ENCODE assay signal across 8 cellular contexts in genomic region chr1:149848340-149848771, GRCh38. TPM values are rescaled to one million over a fixed set of nuclear protein-coding genes. Genes with fewer than 3 reads are reported as not detected.
DNase-seq lines count a peak whose midpoint lies in the region; ATAC-seq lines count a peak whose summit lies in the region.

No MANE protein-coding gene starts in this region.

- no peak overlapping the region for H2AK5ac ChIP-seq in mesenchymal stem cell (ENCODE audit: low read length, severe bottlenecking)

- peak overlapping the region; percentile 99 for H3K9ac ChIP-seq in HUES6 (ENCODE audit: low read length)
- peak overlapping the region; percentile 0 for H3K9ac ChIP-seq in adipocyte (ENCODE audit: low read length)
- peak overlapping the region; percentile 92 for H3K9ac ChIP-seq in mesenchymal stem cell (ENCODE audit: low read length)

- H3K4me3 Mint-ChIP-seq in CD4-positive, CD25-positive, alpha-beta regulatory T cell: peak overlapping the region; percentile 88 to 96 (median 92)

- H2BK120ac ChIP-seq in mesenchymal stem cell (ENCODE audit: low read depth, low read length): no peak overlapping the region

- no peak overlapping the region for H4K8ac ChIP-seq in mesenchymal stem cell (ENCODE audit: low read length)

- no peak overlapping the region for H2BK15ac ChIP-seq in mesenchymal stem cell (ENCODE audit: low read depth, poor library complexity, severe bottlenecking)

- H3K14ac ChIP-seq in mesenchymal stem cell (ENCODE audit: low read length in 2 of 2): no peak overlapping the region

- H4K91ac ChIP-seq in mesenchymal stem cell (ENCODE audit: low read length): no peak overlapping the region

- H3K4ac ChIP-seq in mesenchymal stem cell (ENCODE audit: low read depth in 1 of 2, low read length in 2 of 2): no peak overlapping the region

- H3K9me3 Mint-ChIP-seq in CD4-positive, CD25-positive, alpha-beta regulatory T cell: peaks cover 0 to 2% (median 0%) of the 10 kb centered on the region in 7 donors

- H3K4me1 Mint-ChIP-seq in CD4-positive, CD25-positive, alpha-beta regulatory T cell: peaks cover 43 to 54% (median 53%) of the 10 kb centered on the region in 4 donors

- no peak overlapping the region for H2BK5ac ChIP-seq in mesenchymal stem cell (ENCODE audit: low read depth, low read length, poor library complexity, severe bottlenecking)

- H3K9me3 ChIP-seq in CD4-positive, CD25-positive, alpha-beta regulatory T cell (ENCODE audit: control insufficient read depth in 2 of 2, low read length in 2 of 2): no peaks in the 10 kb centered on the region
- H3K9me3 ChIP-seq in HUES6 (ENCODE audit: control insufficient read depth, insufficient read depth, low read depth, low read length) (no peaks in the 10 kb centered on the region), adipocyte (ENCODE audit: control insufficient read depth, low read length) (no peaks in the 10 kb centered on the region), mesenchymal stem cell (ENCODE audit: control insufficient read depth, low read length) (no peaks in the 10 kb centered on the region)

- peak overlapping the region; percentile 97 for H3K4me3 ChIP-seq in CD4-positive, CD25-positive, alpha-beta regulatory T cell (ENCODE audit: low read depth, low read length)
- peak overlapping the region; percentile 88 for H3K4me3 ChIP-seq in HUES6 (ENCODE audit: low read depth, low read length)
- H3K4me3 ChIP-seq in adipocyte (ENCODE audit: low read length): no peak overlapping the region
- peak overlapping the region in 1 of 2 experiments; percentile 85 for H3K4me3 ChIP-seq in mesenchymal stem cell (ENCODE audit: insufficient read depth in 1 of 2, low read depth in 1 of 2, low read length in 2 of 2)

- H3K4me2 ChIP-seq in mesenchymal stem cell (ENCODE audit: low read length, poor library complexity, severe bottlenecking): no peak overlapping the region

- H2BK12ac ChIP-seq in mesenchymal stem cell (ENCODE audit: low read length in 2 of 2): no peak overlapping the region

- no CpG with 5 or more reads among the region's 1 CpG for WGBS in mesenchymal stem cell

- peaks cover 11% of the 10 kb centered on the region for H3K36me3 Mint-ChIP-seq in CD4-positive, CD25-positive, alpha-beta regulatory T cell

- peak overlapping the region; percentile 26 to 86 (median 84) for H3K27ac Mint-ChIP-seq in CD4-positive, CD25-positive, alpha-beta regulatory T cell

- H3K27ac ChIP-seq in CD4-positive, CD25-positive, alpha-beta regulatory T cell (ENCODE audit: insufficient read depth, low read length, poor library complexity, severe bottlenecking): peak overlapping the region; percentile 76
- H3K27ac ChIP-seq in HUES6 (ENCODE audit: low read depth, low read length) (no peak overlapping the region; the same call in 1 of the 2 replicates), mesenchymal stem cell (ENCODE audit: low read length, poor library complexity, severe bottlenecking) (no peak overlapping the region), caudate nucleus (ENCODE audit: low read depth, low read length) (no peak overlapping the region)

- peak in 2 of 3 donors; percentile 0 to 37 for DNase-seq in CD4-positive, CD25-positive, alpha-beta regulatory T cell
- DNase-seq in adipocyte (ENCODE audit: low read depth): no peak
- DNase-seq in mesenchymal stem cell: peak; percentile 3
- DNase-seq in caudate nucleus (lab: John Stamatoyannopoulos, UW): no peak
- DNase-seq in MV-4-11 (lab: John Stamatoyannopoulos, UW): no peak
- no peak for DNase-seq in amniotic stem cell (lab: John Stamatoyannopoulos, UW)

- no peak for ATAC-seq in CD4-positive, CD25-positive, alpha-beta regulatory T cell (ENCODE audit: low read depth in 2 of 2)
- no peak for ATAC-seq in HG02798 (IDR thresholded peaks at IDR 0.05; ENCODE audit: poor library complexity, unreplicated experiment)

- H2AFZ ChIP-seq in mesenchymal stem cell (ENCODE audit: low read depth, low read length): no peak overlapping the region

- H3K27me3 ChIP-seq in CD4-positive, CD25-positive, alpha-beta regulatory T cell (ENCODE audit: control insufficient read depth, insufficient read depth, low read length): no peaks in the 10 kb centered on the region
- H3K27me3 ChIP-seq in HUES6 (ENCODE audit: control insufficient read depth, insufficient read depth, low read length): no peaks in the 10 kb centered on the region
- no peaks in the 10 kb centered on the region for H3K27me3 ChIP-seq in adipocyte (replicated peaks; ENCODE audit: control insufficient read depth, insufficient read depth, low read length)
- H3K27me3 ChIP-seq in mesenchymal stem cell (ENCODE audit: control insufficient read depth in 1 of 2, insufficient read depth in 1 of 2, low read length in 2 of 2): no peaks in the 10 kb centered on the region

- no peak overlapping the region for H3K23ac ChIP-seq in mesenchymal stem cell (ENCODE audit: low read length in 2 of 2)

- peaks cover 10% of the 10 kb centered on the region for H3K79me1 ChIP-seq in mesenchymal stem cell (replicated peaks; ENCODE audit: low read length, poor library complexity, severe bottlenecking)

- no peaks in the 10 kb centered on the region for H3K27me3 Mint-ChIP-seq in CD4-positive, CD25-positive, alpha-beta regulatory T cell

- H3K36me3 ChIP-seq in CD4-positive, CD25-positive, alpha-beta regulatory T cell (ENCODE audit: control insufficient read depth, insufficient read depth, low read length): peaks cover 5% of the 10 kb centered on the region
- H3K36me3 ChIP-seq in HUES6 (ENCODE audit: control insufficient read depth, insufficient read depth, low read length) (no peaks in the 10 kb centered on the region), adipocyte (ENCODE audit: control insufficient read depth, insufficient read depth, low read length, severe bottlenecking) (no peaks in the 10 kb centered on the region), mesenchymal stem cell (ENCODE audit: control insufficient read depth in 1 of 2, insufficient read depth in 2 of 2, low read depth in 1 of 2, low read length in 2 of 2) (peaks cover 0 to 9% of the 10 kb centered on the region in 2 experiments)

- peaks cover 61% of the 10 kb centered on the region for H3K4me1 ChIP-seq in CD4-positive, CD25-positive, alpha-beta regulatory T cell (ENCODE audit: control insufficient read depth, insufficient read depth, low read length, poor library complexity, severe bottlenecking)
- peaks cover 40% of the 10 kb centered on the region for H3K4me1 ChIP-seq in HUES6 (ENCODE audit: control insufficient read depth, insufficient read depth, low read length)
- H3K4me1 ChIP-seq in adipocyte (ENCODE audit: control insufficient read depth, insufficient read depth, low read length): peaks cover 32% of the 10 kb centered on the region
- H3K4me1 ChIP-seq in mesenchymal stem cell (ENCODE audit: control insufficient read depth, insufficient read depth, low read depth, low read length): no peaks in the 10 kb centered on the region

- H3K18ac ChIP-seq in mesenchymal stem cell (ENCODE audit: low read depth in 1 of 2, low read length in 2 of 2): no peak overlapping the region

RNA-seq across cellular contexts. Expression of gene BOLA1, which starts 51.0 kb away (rescaled TPM):
- 6.2 TPM for total RNA-seq in CD4-positive, CD25-positive, alpha-beta regulatory T cell
- polyA plus RNA-seq in CD4-positive, CD25-positive, alpha-beta regulatory T cell: 10 to 100 TPM; 37.9 to 47.8 (median 39.5) TPM
- polyA plus RNA-seq in mesenchymal stem cell (2013, experiment 1 of 2): 5.0 TPM
- polyA plus RNA-seq in mesenchymal stem cell (2013, experiment 2 of 2): 4.4 TPM

Comparison
In these comparisons a context has a peak if more than half of its experiments do, and no peak if none do; other contexts are left out.
1. DNase-seq: peak in CD4-positive, CD25-positive, alpha-beta regulatory T cell (2 of 3) and mesenchymal stem cell (single experiment); none in adipocyte (single experiment), caudate nucleus (0 of 61), MV-4-11 (single experiment) and amniotic stem cell (single experiment).
2. H3K9ac ChIP-seq: peak in every context shown above with its lines; median percentile 99 in HUES6; 92 in mesenchymal stem cell; 0 in adipocyte.